ENCODE assay signal across 1 cellular context in genomic region chr3:13104511-13104910, GRCh38.
TF ChIP-seq lines count a peak whose summit lies in the region.

No MANE protein-coding gene starts in this region.

TF ChIP-seq in GM23338, 12 proteins besides CTCF, POLR2A, EP300 and RAD21 (continued from another document):
- TF ChIP-seq, protein P1, sequence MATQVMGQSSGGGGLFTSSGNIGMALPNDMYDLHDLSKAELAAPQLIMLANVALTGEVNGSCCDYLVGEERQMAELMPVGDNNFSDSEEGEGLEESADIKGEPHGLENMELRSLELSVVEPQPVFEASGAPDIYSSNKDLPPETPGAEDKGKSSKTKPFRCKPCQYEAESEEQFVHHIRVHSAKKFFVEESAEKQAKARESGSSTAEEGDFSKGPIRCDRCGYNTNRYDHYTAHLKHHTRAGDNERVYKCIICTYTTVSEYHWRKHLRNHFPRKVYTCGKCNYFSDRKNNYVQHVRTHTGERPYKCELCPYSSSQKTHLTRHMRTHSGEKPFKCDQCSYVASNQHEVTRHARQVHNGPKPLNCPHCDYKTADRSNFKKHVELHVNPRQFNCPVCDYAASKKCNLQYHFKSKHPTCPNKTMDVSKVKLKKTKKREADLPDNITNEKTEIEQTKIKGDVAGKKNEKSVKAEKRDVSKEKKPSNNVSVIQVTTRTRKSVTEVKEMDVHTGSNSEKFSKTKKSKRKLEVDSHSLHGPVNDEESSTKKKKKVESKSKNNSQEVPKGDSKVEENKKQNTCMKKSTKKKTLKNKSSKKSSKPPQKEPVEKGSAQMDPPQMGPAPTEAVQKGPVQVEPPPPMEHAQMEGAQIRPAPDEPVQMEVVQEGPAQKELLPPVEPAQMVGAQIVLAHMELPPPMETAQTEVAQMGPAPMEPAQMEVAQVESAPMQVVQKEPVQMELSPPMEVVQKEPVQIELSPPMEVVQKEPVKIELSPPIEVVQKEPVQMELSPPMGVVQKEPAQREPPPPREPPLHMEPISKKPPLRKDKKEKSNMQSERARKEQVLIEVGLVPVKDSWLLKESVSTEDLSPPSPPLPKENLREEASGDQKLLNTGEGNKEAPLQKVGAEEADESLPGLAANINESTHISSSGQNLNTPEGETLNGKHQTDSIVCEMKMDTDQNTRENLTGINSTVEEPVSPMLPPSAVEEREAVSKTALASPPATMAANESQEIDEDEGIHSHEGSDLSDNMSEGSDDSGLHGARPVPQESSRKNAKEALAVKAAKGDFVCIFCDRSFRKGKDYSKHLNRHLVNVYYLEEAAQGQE (IDR thresholded peaks at IDR 0.05; ENCODE audit: unreplicated experiment), result no peak
- TF ChIP-seq JUNB (IDR thresholded peaks at IDR 0.05; ENCODE audit: unreplicated experiment), result no peak
